Comparison of ENCODE assay signal across 17 cellular contexts in genomic region chr2:37181726-37182684, GRCh38. TPM values are rescaled to one million over a fixed set of nuclear protein-coding genes. Genes with fewer than 3 reads are reported as not detected.
DNase-seq lines count a peak whose midpoint lies in the region; ATAC-seq and TF ChIP-seq lines count a peak whose summit lies in the region.
"Had no signal": no experiment of that assay in that cellular context is flagged by ENCODE, and none has a peak within 500 bp of the region (broad histone marks: within the 10 kb centered on the region; RNA-seq: fewer than 3 reads in every experiment).

No MANE protein-coding gene starts in this region.

- H3K36me3 ChIP-seq in endodermal cell (ENCODE audit: control insufficient read depth, insufficient read depth, low read length): no peaks in the 10 kb centered on the region
- H3K36me3 ChIP-seq in osteoblast (ENCODE audit: insufficient read depth, low read length): no peaks in the 10 kb centered on the region
- H3K36me3 ChIP-seq: BLaER1, lower lobe of right lung had no signal

- ATAC-seq in activated CD8-positive, alpha-beta T cell treated with anti-CD3 and anti-CD28 coated beads, Interleukin-2, amount 10 ng/mL, durations not matched to agents 7 days and 5 days: no peak
- ATAC-seq: lower lobe of right lung had no signal

- H3K79me2 ChIP-seq in osteoblast (ENCODE audit: insufficient read depth, low read length): no peaks in the 10 kb centered on the region

- no peaks in the 10 kb centered on the region for H3K9me3 Mint-ChIP-seq in endodermal cell
- H3K9me3 Mint-ChIP-seq in activated CD8-positive, alpha-beta T cell treated with anti-CD3 and anti-CD28 coated beads, Interleukin-2, amount 10 ng/mL, durations not matched to agents 7 days and 5 days (ENCODE audit: insufficient read depth): no peaks in the 10 kb centered on the region
- H3K9me3 Mint-ChIP-seq: brain had no signal

- no peak overlapping the region for H3K4me3 Mint-ChIP-seq in endodermal cell
- no peak overlapping the region for H3K4me3 Mint-ChIP-seq in activated CD8-positive, alpha-beta T cell treated with anti-CD3 and anti-CD28 coated beads, Interleukin-2, amount 10 ng/mL, durations not matched to agents 7 days and 5 days
- H3K4me3 Mint-ChIP-seq: brain had no signal

- 64 to 68% methylated on average over 13 to 17 of the region's 17 CpGs for WGBS in endodermal cell (ENCODE audit: insufficient coverage in 1 of 2, insufficient read length in 1 of 2), 2 experiments

- H3K4me2 ChIP-seq in osteoblast (ENCODE audit: insufficient read depth, low read length): peak overlapping the region; percentile 39
- H3K4me2 ChIP-seq: BLaER1 had no signal

- H3K36me3 Mint-ChIP-seq in endodermal cell (ENCODE audit: low read depth): no peaks in the 10 kb centered on the region
- no peaks in the 10 kb centered on the region for H3K36me3 Mint-ChIP-seq in activated CD8-positive, alpha-beta T cell treated with anti-CD3 and anti-CD28 coated beads, Interleukin-2, amount 10 ng/mL, durations not matched to agents 7 days and 5 days (ENCODE audit: low read depth)
- H3K36me3 Mint-ChIP-seq: brain had no signal

- TF ChIP-seq CTCF in endodermal cell (conservative IDR thresholded peaks at IDR 0.05): no peak
- TF ChIP-seq CTCF in osteoblast (IDR thresholded peaks at IDR 0.05; ENCODE audit: extremely low read depth, low read depth, low read length): no peak

- H3K9ac ChIP-seq in endodermal cell (ENCODE audit: extremely low read depth, low read length, poor library complexity, severe bottlenecking): no peak overlapping the region
- H3K9ac ChIP-seq: BLaER1 had no signal

- CTCF ChIA-PET in activated CD8-positive, alpha-beta T cell treated with anti-CD3 and anti-CD28 coated beads, Interleukin-2, amount 10 ng/mL, durations not matched to agents 7 days and 5 days (lab: Charles Lee): interaction anchor here (0.6 to 4.3 kb wide), 2 partner anchors 14 to 243 kb away, joined by 3 to 18 read pairs; no protein-coding TSS in a partner anchor

- H3K27me3 Mint-ChIP-seq in endodermal cell (ENCODE audit: insufficient read depth): no peaks in the 10 kb centered on the region
- peaks cover 33% of the 10 kb centered on the region for H3K27me3 Mint-ChIP-seq in activated CD8-positive, alpha-beta T cell treated with anti-CD3 and anti-CD28 coated beads, Interleukin-2, amount 10 ng/mL, durations not matched to agents 7 days and 5 days (ENCODE audit: low read depth)

- H3K9me3 ChIP-seq in endodermal cell (ENCODE audit: control insufficient read depth, low read length): no peaks in the 10 kb centered on the region
- no peaks in the 10 kb centered on the region for H3K9me3 ChIP-seq in osteoblast (ENCODE audit: low read depth, low read length)
- H3K9me3 ChIP-seq: BLaER1, lower lobe of right lung had no signal

- H3K4me3 ChIP-seq in endodermal cell (ENCODE audit: low read length): no peak overlapping the region
- no peak overlapping the region for H3K4me3 ChIP-seq in osteoblast (ENCODE audit: insufficient read depth, low read length)
- H3K4me3 ChIP-seq: BLaER1, lower lobe of right lung had no signal

- DNase-seq in ELR (ENCODE audit: low read depth) (peak; percentile 64), M059J (ENCODE audit: low read depth) (peak; percentile 76), endodermal cell (no peak), osteoblast (ENCODE audit: insufficient read length, low spot score, missing footprints) (peak; percentile 85), DMS79 treated with DMSO at 0.1 percent for 48 hours (lab: John Stamatoyannopoulos, UW) (no peak), posterior cingulate gyrus (no peak), NCI-H1417 treated with DMSO at 0.1 percent for 48 hours (lab: John Stamatoyannopoulos, UW) (no peak)
- DNase-seq in activated CD8-positive, alpha-beta T cell treated with anti-CD3 and anti-CD28 coated beads, Interleukin-2, amount 10 ng/mL, durations not matched to agents 7 days and 5 days: no peak
- DNase-seq: activated CD4-positive, CD25-positive, alpha-beta regulatory T cell treated with anti-CD3 and anti-CD28 coated beads, Interleukin-2, amount 50 U/mL, for 72 hours; activated naive CD4-positive, alpha-beta T cell; lower lobe of right lung; NCI-H1092; T-helper 2 cell had no signal

- H3K4me1 Mint-ChIP-seq in endodermal cell: peaks cover 15% of the 10 kb centered on the region
- H3K4me1 Mint-ChIP-seq in activated CD8-positive, alpha-beta T cell treated with anti-CD3 and anti-CD28 coated beads, Interleukin-2, amount 10 ng/mL, durations not matched to agents 7 days and 5 days (ENCODE audit: low read depth): no peaks in the 10 kb centered on the region
- H3K4me1 Mint-ChIP-seq: brain had no signal

- H3K27me3 ChIP-seq in endodermal cell (ENCODE audit: control insufficient read depth, insufficient read depth, low read length, poor library complexity, severe bottlenecking) (no peaks in the 10 kb centered on the region), osteoblast (ENCODE audit: insufficient read depth, low read length) (peaks cover 7% of the 10 kb centered on the region)
- H3K27me3 ChIP-seq: BLaER1 had no signal

- POLR2A ChIA-PET in activated CD8-positive, alpha-beta T cell treated with anti-CD3 and anti-CD28 coated beads, Interleukin-2, amount 10 ng/mL, durations not matched to agents 7 days and 5 days (lab: Charles Lee): interaction anchor here (0.5 kb wide), 1 partner anchor 1881 kb away, joined by 3 read pairs; no protein-coding TSS in a partner anchor

- H2AFZ ChIP-seq in osteoblast (ENCODE audit: low read length): no peak overlapping the region

- intact Hi-C loops in posterior cingulate gyrus (cut with DNase I): no loop called here

- H3K27ac Mint-ChIP-seq in endodermal cell: peak overlapping the region; percentile 24
- H3K27ac Mint-ChIP-seq in activated CD8-positive, alpha-beta T cell treated with anti-CD3 and anti-CD28 coated beads, Interleukin-2, amount 10 ng/mL, durations not matched to agents 7 days and 5 days: no peak overlapping the region
- H3K27ac Mint-ChIP-seq: brain had no signal

- no peaks in the 10 kb centered on the region for H4K20me1 ChIP-seq in osteoblast (ENCODE audit: insufficient read depth, low read length)
- H4K20me1 ChIP-seq: BLaER1 had no signal

- H3K4me1 ChIP-seq in endodermal cell (ENCODE audit: control insufficient read depth, insufficient read depth, low read length) (no peaks in the 10 kb centered on the region), osteoblast (ENCODE audit: insufficient read depth, low read length) (no peaks in the 10 kb centered on the region)
- H3K4me1 ChIP-seq: BLaER1, lower lobe of right lung had no signal

- H3K27ac ChIP-seq in endodermal cell (ENCODE audit: low read depth, low read length): no peak overlapping the region
- no peak overlapping the region for H3K27ac ChIP-seq in osteoblast (ENCODE audit: low read depth, low read length)
- H3K27ac ChIP-seq: BLaER1, lower lobe of right lung had no signal

RNA-seq across cellular contexts. Expression of gene SULT6B1, which starts 6.5 kb away (rescaled TPM):
- total RNA-seq in M059J (2014; rRNA removed; shearing (Covaris generic)): not detected in 2 replicates
- total RNA-seq in endodermal cell: not detected
- polyA plus RNA-seq in endodermal cell (2013, experiment 1 of 2): not detected
- not detected for polyA plus RNA-seq in endodermal cell (2013, experiment 2 of 2)
- total RNA-seq in osteoblast: not detected in 2 replicates
- total RNA-seq in activated CD8-positive, alpha-beta T cell treated with anti-CD3 and anti-CD28 coated beads, Interleukin-2, amount 10 ng/mL, durations not matched to agents 7 days and 5 days: not detected
- total RNA-seq: lower lobe of right lung had no signal
- polyA plus RNA-seq: neural cell, thymus had no signal

RNA-seq across cellular contexts. Expression of gene CEBPZOS, which starts 14.3 kb away (rescaled TPM):
- 27.7 and 48.4 TPM in 2 replicates for total RNA-seq in M059J (2014; rRNA removed; shearing (Covaris generic))
- total RNA-seq in endodermal cell (10 to 100 TPM in 1 of 2 donors, 1 to 10 TPM in 1; 4.4 to 11.8 TPM), osteoblast (20.6 and 21.4 TPM in 2 replicates)
- polyA plus RNA-seq in endodermal cell (2013, experiment 1 of 2): 11.6 TPM
- polyA plus RNA-seq in endodermal cell (2013, experiment 2 of 2): 13.3 TPM
- 10 to 100 TPM; 35.1 to 36.0 TPM for total RNA-seq in activated CD8-positive, alpha-beta T cell treated with anti-CD3 and anti-CD28 coated beads, Interleukin-2, amount 10 ng/mL, durations not matched to agents 7 days and 5 days

RNA-seq across cellular contexts. Expression of gene EIF2AK2, which starts 25.2 kb away (rescaled TPM):
- 63.7 and 90.2 TPM in 2 replicates for total RNA-seq in M059J (2014; rRNA removed; shearing (Covaris generic))
- total RNA-seq in endodermal cell (10 to 100 TPM; 35.4 to 41.2 TPM), osteoblast (42.3 and 45.1 TPM in 2 replicates)
- 18.3 TPM for polyA plus RNA-seq in endodermal cell (2013, experiment 1 of 2)
- polyA plus RNA-seq in endodermal cell (2013, experiment 2 of 2): 20.7 TPM
- total RNA-seq in activated CD8-positive, alpha-beta T cell treated with anti-CD3 and anti-CD28 coated beads, Interleukin-2, amount 10 ng/mL, durations not matched to agents 7 days and 5 days: 100 to 1,000 TPM; 113 to 117 TPM

RNA-seq across cellular contexts. Expression of gene CEBPZ, which starts 49.4 kb away (rescaled TPM):
- 27.6 and 38.4 TPM in 2 replicates for total RNA-seq in M059J (2014; rRNA removed; shearing (Covaris generic))
- total RNA-seq in endodermal cell (10 to 100 TPM; 66.9 to 80.5 TPM), osteoblast (33.3 and 36.6 TPM in 2 replicates)
- 35.9 TPM for polyA plus RNA-seq in endodermal cell (2013, experiment 1 of 2)
- 35.8 TPM for polyA plus RNA-seq in endodermal cell (2013, experiment 2 of 2)
- total RNA-seq in activated CD8-positive, alpha-beta T cell treated with anti-CD3 and anti-CD28 coated beads, Interleukin-2, amount 10 ng/mL, durations not matched to agents 7 days and 5 days: 10 to 100 TPM; 46.7 to 54.4 TPM

RNA-seq across cellular contexts. Expression of gene NDUFAF7, which starts 49.5 kb away (rescaled TPM):
- total RNA-seq in M059J (2014; rRNA removed; shearing (Covaris generic)): 15.3 and 16.7 TPM in 2 replicates
- total RNA-seq in endodermal cell (10 to 100 TPM; 41.4 to 54.4 TPM), osteoblast (16.6 and 16.8 TPM in 2 replicates)
- 26.2 TPM for polyA plus RNA-seq in endodermal cell (2013, experiment 1 of 2)
- polyA plus RNA-seq in endodermal cell (2013, experiment 2 of 2): 18.2 TPM
- 10 to 100 TPM; 19.7 to 20.0 TPM for total RNA-seq in activated CD8-positive, alpha-beta T cell treated with anti-CD3 and anti-CD28 coated beads, Interleukin-2, amount 10 ng/mL, durations not matched to agents 7 days and 5 days

Comparison
In these comparisons a context has a peak if more than half of its experiments do, and no peak if none do; other contexts are left out.
1. DNase-seq: peak in ELR (single experiment), M059J (single experiment) and osteoblast (single experiment); none in endodermal cell (single experiment), DMS79 treated with DMSO at 0.1 percent for 48 hours (single experiment), activated CD8-positive, alpha-beta T cell treated with anti-CD3 and anti-CD28 coated beads, Interleukin-2, amount 10 ng/mL, durations not matched to agents 7 days and 5 days (single experiment), posterior cingulate gyrus (0 of 10) and NCI-H1417 treated with DMSO at 0.1 percent for 48 hours (single experiment).